Comparison of ENCODE assay signal across 1 cellular context in genomic region chr19:45442927-45443461, GRCh38.
A peak's percentile ranks its signal among the peaks of the same experiment; 100 is the strongest.
TF ChIP-seq lines count a peak whose summit lies in the region.

No MANE protein-coding gene starts in this region.

TF ChIP-seq in K562, 482 proteins besides CTCF, POLR2A, EP300 and RAD21 (continued from another document and continues in another):
- TF ChIP-seq ZNF592 (IDR thresholded peaks at IDR 0.05) (peak; percentile 14; the same call in 1 of the 2 replicates), ZNF23 (CRISPR knock-in tag; IDR thresholded peaks at IDR 0.05) (no peak), VEZF1 (CRISPR knock-in tag; IDR thresholded peaks at IDR 0.05) (peak; percentile 91), PBX2 (CRISPR knock-in tag; IDR thresholded peaks at IDR 0.05; ENCODE audit: low read depth) (no peak), PBX2 (tag; conservative IDR thresholded peaks at IDR 0.05; ENCODE audit: low read depth) (peak; percentile 67), ARNT (IDR thresholded peaks at IDR 0.05) (peak in 1 of 2 experiments; percentile 15; a peak in 1 of 4 replicates), KDM1A (IDR thresholded peaks at IDR 0.05) (no peak), MAFF (IDR thresholded peaks at IDR 0.05; ENCODE audit: low read length) (peak; percentile 75), FOS (IDR thresholded peaks at IDR 0.05; ENCODE audit: extremely low read depth, insufficient read length) (no peak), NCOR1 (IDR thresholded peaks at IDR 0.05) (peak; percentile 69), MAZ (CRISPR knock-in tag; conservative IDR thresholded peaks at IDR 0.05 in 1 of 2, IDR thresholded peaks at IDR 0.05 in 1 of 2) (peak in 1 of 2 experiments; percentile 17; a peak in 1 of 4 replicates), TAF1 (IDR thresholded peaks at IDR 0.05; ENCODE audit: control insufficient read depth, extremely low read depth, insufficient read depth, low read length, severe bottlenecking) (peak; percentile 52), CBX1 (IDR thresholded peaks at IDR 0.05; ENCODE audit: low read depth) (0 out of 2 replicates have a peak, but pooled peaks have one; percentile 3), ZNF263 (CRISPR knock-in tag; IDR thresholded peaks at IDR 0.05; ENCODE audit: borderline replicate concordance) (no peak; the same call in 1 of the 2 replicates), ESRRB (CRISPR knock-in tag; IDR thresholded peaks at IDR 0.05; ENCODE audit: borderline replicate concordance) (no peak), YBX1 (IDR thresholded peaks at IDR 0.05) (no peak), NRF1 (conservative IDR thresholded peaks at IDR 0.05 in 1 of 2, IDR thresholded peaks at IDR 0.05 in 1 of 2) (0 out of 4 replicates have a peak, but pooled peaks of 1 of the 2 experiments have one; percentile 3), ZBTB26 (CRISPR knock-in tag; IDR thresholded peaks at IDR 0.05) (no peak), ZZZ3 (IDR thresholded peaks at IDR 0.05) (no peak), NCOA4 (IDR thresholded peaks at IDR 0.05; ENCODE audit: partially characterized antibody) (peak; percentile 58), MAFK (IDR thresholded peaks at IDR 0.05; ENCODE audit: low read length) (peak; percentile 59), NKRF (IDR thresholded peaks at IDR 0.05; ENCODE audit: borderline replicate concordance) (peak; percentile 19; the same call in 1 of the 2 replicates), RNF2 (IDR thresholded peaks at IDR 0.05) (peak; percentile 92), KDM4B (IDR thresholded peaks at IDR 0.05; ENCODE audit: borderline replicate concordance in 2 of 2, low read depth in 1 of 2) (peak in 1 of 2 experiments; percentile 82; a peak in 2 of 4 replicates), SUPT5H (IDR thresholded peaks at IDR 0.05) (peak; percentile 48), ATF7 (IDR thresholded peaks at IDR 0.05) (peak; percentile 82), HDAC3 (IDR thresholded peaks at IDR 0.05; ENCODE audit: borderline replicate concordance, partially characterized antibody) (peak; percentile 7), RBM39 (optimal IDR thresholded peaks at IDR 0.05; ENCODE audit: low read depth, low read length) (peak; percentile 23), RB1 (IDR thresholded peaks at IDR 0.05; ENCODE audit: low read depth) (no peak), TBL1XR1 (IDR thresholded peaks at IDR 0.05; ENCODE audit: low read length in 2 of 2) (peak in 1 of 2 experiments; percentile 85; a peak in 3 of 4 replicates), ESRRA (IDR thresholded peaks at IDR 0.05; ENCODE audit: borderline replicate concordance, low read depth) (peak; percentile 61; the same call in 1 of the 2 replicates), PCBP1 (IDR thresholded peaks at IDR 0.05; ENCODE audit: low read depth, low read length, poor library complexity, severe bottlenecking) (no peak), ZMIZ1 (IDR thresholded peaks at IDR 0.05; ENCODE audit: low read depth in 2 of 2, low read length in 2 of 2) (peak in 1 of 2 experiments; percentile 72; a peak in 1 of 4 replicates), SREBF1 (IDR thresholded peaks at IDR 0.05; ENCODE audit: borderline replicate concordance, low read depth, low read length) (peak; percentile 15; the same call in 1 of the 2 replicates), TEAD1 (CRISPR knock-in tag; IDR thresholded peaks at IDR 0.05) (peak; percentile 25 to 51; a peak in 1 of 4 replicates), NFE2L1 (tag; IDR thresholded peaks at IDR 0.05; ENCODE audit: borderline replicate concordance, low read depth) (no peak), FIP1L1 (IDR thresholded peaks at IDR 0.05; ENCODE audit: low read depth, low read length, poor library complexity, severe bottlenecking) (no peak), SOX6 (IDR thresholded peaks at IDR 0.05) (peak; percentile 67; the same call in 1 of the 2 replicates), ZFX (CRISPR knock-in tag; IDR thresholded peaks at IDR 0.05) (no peak), ZNF431 (CRISPR knock-in tag; IDR thresholded peaks at IDR 0.05) (no peak), NFRKB (IDR thresholded peaks at IDR 0.05; ENCODE audit: low read depth) (peak; percentile 18; the same call in 1 of the 2 replicates), GMEB1 (CRISPR knock-in tag; IDR thresholded peaks at IDR 0.05) (0 out of 2 replicates have a peak, but pooled peaks have one; percentile 23), CHCHD3 (CRISPR knock-in tag; IDR thresholded peaks at IDR 0.05) (no peak), CREM (IDR thresholded peaks at IDR 0.05; ENCODE audit: low read depth) (peak; percentile 98), RCOR1 (IDR thresholded peaks at IDR 0.05; ENCODE audit: borderline replicate concordance in 1 of 2, low read depth in 2 of 2, low read length in 2 of 2) (peak in 1 of 2 experiments; percentile 98; a peak in 2 of 4 replicates), CEBPG (CRISPR knock-in tag; IDR thresholded peaks at IDR 0.05) (peak; percentile 56; the same call in 1 of the 2 replicates), CEBPG (tag; conservative IDR thresholded peaks at IDR 0.05 in 1 of 2, IDR thresholded peaks at IDR 0.05 in 1 of 2) (no peak)
